Comparison of ENCODE assay signal across 28 cellular contexts in the genomic region with DNA sequence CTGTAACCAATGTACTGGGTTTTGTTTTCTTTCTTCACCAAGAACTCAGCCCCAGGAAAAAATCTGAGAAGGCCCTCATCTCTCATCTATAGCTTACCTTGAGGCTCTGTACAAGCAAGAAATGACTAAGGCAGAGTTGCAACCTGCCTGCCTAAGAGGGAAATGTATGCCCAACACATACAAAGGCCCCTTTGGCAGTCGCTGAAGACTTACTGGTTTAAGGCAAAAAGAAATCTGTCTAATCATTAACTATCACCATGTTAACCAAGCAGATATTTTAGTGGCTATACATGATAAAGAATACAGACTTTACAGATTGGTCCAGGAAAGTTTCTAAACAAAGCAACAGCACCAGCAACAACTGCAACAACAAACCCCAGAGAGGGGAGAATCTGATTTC. TPM values are rescaled to one million over a fixed set of nuclear protein-coding genes. Genes with fewer than 3 reads are reported as not detected.
DNase-seq lines count a peak whose midpoint lies in the region; ATAC-seq, FAIRE-seq and TF ChIP-seq lines count a peak whose summit lies in the region.
"Had no signal": no experiment of that assay in that cellular context is flagged by ENCODE, and none has a peak within 500 bp of the region (broad histone marks: within the 10 kb centered on the region; RNA-seq: fewer than 3 reads in every experiment).

No MANE protein-coding gene starts in this region.

- BruUV-seq in Caco-2 (replicated peaks; lab: Mats Ljungman, UMichigan): no TSS peak

- FAIRE-seq in A549 (lab: Jason Lieb, UNC): peak; percentile 68
- FAIRE-seq in keratinocyte (lab: Jason Lieb, UNC): peak; percentile 20
- FAIRE-seq: D721Med, GM12878, GM12892, GM18507 had no signal

- H2AFZ ChIP-seq in keratinocyte (ENCODE audit: control insufficient read depth, low read length): no peak overlapping the region

- H3K9me3 ChIP-seq in A549 (peaks cover 64% of the 10 kb centered on the region), keratinocyte (ENCODE audit: control insufficient read depth, low read depth, low read length) (no peaks in the 10 kb centered on the region), Caco-2 (peaks cover 6% of the 10 kb centered on the region; the same call in 1 of the 2 replicates)
- H3K9me3 ChIP-seq: BE2C had no signal

- no peaks in the 10 kb centered on the region for H3K9me1 ChIP-seq in keratinocyte (ENCODE audit: control insufficient read depth, extremely low read depth, insufficient read depth, low read length)

- H3K27ac Mint-ChIP-seq in progenitor cell of endocrine pancreas (peak overlapping the region; percentile 92), Caco-2 (ENCODE audit: unreplicated experiment) (no peak overlapping the region)
- H3K27ac Mint-ChIP-seq: CD4-positive, alpha-beta memory T cell; CD4-positive, CD25-positive, alpha-beta regulatory T cell; CD8-positive, alpha-beta memory T cell had no signal

- POLR2A ChIA-PET in A549 (lab: Yijun Ruan, JAX) (no interaction called here), Caco-2 (lab: Charles Lee) (no interaction called here)

- H3K4me2 ChIP-seq in A549: no peak overlapping the region
- no peak overlapping the region for H3K4me2 ChIP-seq in keratinocyte (ENCODE audit: control insufficient read depth, extremely low read depth, insufficient read depth, low read depth, low read length)
- H3K4me2 ChIP-seq: BLaER1 had no signal

- no peaks in the 10 kb centered on the region for H3K27me3 Mint-ChIP-seq in progenitor cell of endocrine pancreas
- H3K27me3 Mint-ChIP-seq in Caco-2 (ENCODE audit: insufficient read depth, unreplicated experiment): no peaks in the 10 kb centered on the region
- H3K27me3 Mint-ChIP-seq: CD4-positive, alpha-beta memory T cell; CD4-positive, CD25-positive, alpha-beta regulatory T cell; CD8-positive, alpha-beta memory T cell had no signal

- WGBS in A549 (ENCODE audit: missing lambda C conversion rate): 68% methylated on average over 1 of the region's 1 CpG

- no peaks in the 10 kb centered on the region for H4K20me1 ChIP-seq in keratinocyte (ENCODE audit: control insufficient read depth, extremely low read depth, insufficient read depth, low read length)
- H4K20me1 ChIP-seq: BLaER1 had no signal

- TF ChIP-seq RAD21 in A549 (conservative IDR thresholded peaks at IDR 0.05 in 1 of 2, IDR thresholded peaks at IDR 0.05 in 1 of 2): no peak

- peaks cover 28% of the 10 kb centered on the region for H3K36me3 Mint-ChIP-seq in progenitor cell of endocrine pancreas (ENCODE audit: insufficient read depth)
- H3K36me3 Mint-ChIP-seq in Caco-2 (ENCODE audit: insufficient read depth, unreplicated experiment): peaks cover 1% of the 10 kb centered on the region

- TF ChIP-seq CTCF in A549 (IDR thresholded peaks at IDR 0.05): no peak
- TF ChIP-seq CTCF in keratinocyte (optimal IDR thresholded peaks at IDR 0.05 in 1 of 3, IDR thresholded peaks at IDR 0.05 in 1 of 3, conservative IDR thresholded peaks at IDR 0.05 in 1 of 3; ENCODE audit: extremely low read depth in 1 of 3, insufficient read depth in 2 of 3, low read length in 3 of 3): no peak
- no peak for TF ChIP-seq CTCF in progenitor cell of endocrine pancreas (IDR thresholded peaks at IDR 0.05; ENCODE audit: unreplicated experiment)
- no peak for TF ChIP-seq CTCF in Caco-2 (IDR thresholded peaks at IDR 0.05; ENCODE audit: insufficient read depth in 1 of 2, low read depth in 1 of 2, low read length in 1 of 2, severe bottlenecking in 1 of 2, unreplicated experiment in 1 of 2)

- H3K27ac ChIP-seq in A549 (no peak overlapping the region), keratinocyte (ENCODE audit: control insufficient read depth, insufficient read depth, low read length) (no peak overlapping the region)
- H3K27ac ChIP-seq: 22Rv1, BLaER1 had no signal

- H3K4me3 Mint-ChIP-seq in progenitor cell of endocrine pancreas (ENCODE audit: low read depth) (no peak overlapping the region), Caco-2 (ENCODE audit: unreplicated experiment) (no peak overlapping the region)
- H3K4me3 Mint-ChIP-seq: CD14-positive monocyte; CD4-positive, alpha-beta memory T cell; CD4-positive, CD25-positive, alpha-beta regulatory T cell; CD8-positive, alpha-beta memory T cell had no signal

- H3K4me1 ChIP-seq in A549 (no peaks in the 10 kb centered on the region), keratinocyte (ENCODE audit: control insufficient read depth, extremely low read depth, insufficient read depth, low read length) (no peaks in the 10 kb centered on the region), Caco-2 (no peaks in the 10 kb centered on the region)
- H3K4me1 ChIP-seq: BE2C, BLaER1 had no signal

- H3K36me3 ChIP-seq in keratinocyte (ENCODE audit: control insufficient read depth in 2 of 2, extremely low read depth in 1 of 2, insufficient read depth in 2 of 2, low read length in 2 of 2) (no peaks in the 10 kb centered on the region), Caco-2 (ENCODE audit: control insufficient read depth, insufficient read depth, low read length) (no peaks in the 10 kb centered on the region)
- H3K36me3 ChIP-seq: BE2C had no signal

- CTCF ChIA-PET in A549 (lab: Yijun Ruan, JAX) (interaction anchor here (0.6 to 0.8 kb wide), 2 partner anchors 29 to 51 kb away, joined by 3 read pairs; no protein-coding TSS in a partner anchor), Caco-2 (lab: Charles Lee) (no interaction called here)

- DNase-seq in DMS53 (lab: John Stamatoyannopoulos, UW) (peak; percentile 22), DMS53 treated with DMSO at 0.1 percent for 48 hours (lab: John Stamatoyannopoulos, UW; ENCODE audit: unreplicated experiment) (no peak), A549 (ENCODE audit: low read depth in 1 of 2, low spot score in 1 of 2) (no peak), keratinocyte (ENCODE audit: low read depth, low spot score) (no peak), progenitor cell of endocrine pancreas (ENCODE audit: low spot score, unreplicated experiment) (no peak), DMS153 (lab: John Stamatoyannopoulos, UW) (no peak), iPS-NIHi7 (ENCODE audit: extremely low spot score) (no peak), Caco-2 (no peak)
- DNase-seq: ACHN; BE2C; C1 segment of cervical spinal cord; Calu3; CD4-positive, alpha-beta memory T cell; CD4-positive, CD25-positive, alpha-beta regulatory T cell; CD8-positive, alpha-beta memory T cell; COR-L47; DMS79; DND-41; EL; GDM1 had no signal

- TF ChIP-seq EP300 in A549 (IDR thresholded peaks at IDR 0.05): no peak

- intact Hi-C loops in Caco-2 (cut with micrococcal nuclease; ENCODE audit: unreplicated experiment): no loop called here

- H3K9ac ChIP-seq in keratinocyte (ENCODE audit: control insufficient read depth, extremely low read depth, insufficient read depth, low read length): no peak overlapping the region
- H3K9ac ChIP-seq: BLaER1 had no signal

- ATAC-seq in A549: no peak
- ATAC-seq: GM12878 had no signal

- no peaks in the 10 kb centered on the region for H3K27me3 ChIP-seq in keratinocyte (ENCODE audit: control insufficient read depth, extremely low read depth, insufficient read depth, low read length)
- H3K27me3 ChIP-seq in Caco-2 (replicated peaks; ENCODE audit: control insufficient read depth, insufficient read depth, low read length): no peaks in the 10 kb centered on the region
- H3K27me3 ChIP-seq: BE2C, BLaER1 had no signal

- H3K4me1 Mint-ChIP-seq in progenitor cell of endocrine pancreas (ENCODE audit: low read depth): peaks cover 14% of the 10 kb centered on the region
- H3K4me1 Mint-ChIP-seq in Caco-2 (ENCODE audit: low read depth, unreplicated experiment): no peaks in the 10 kb centered on the region
- H3K4me1 Mint-ChIP-seq: CD14-positive monocyte had no signal

- H3K4me3 ChIP-seq in A549: no peak overlapping the region
- H3K4me3 ChIP-seq in keratinocyte (ENCODE audit: control insufficient read depth in 2 of 3, extremely low read depth in 1 of 3, insufficient read depth in 2 of 3, low read depth in 1 of 3, low read length in 3 of 3): no peak overlapping the region
- H3K4me3 ChIP-seq in Caco-2 (ENCODE audit: low read depth, low read length): no peak overlapping the region
- H3K4me3 ChIP-seq: BLaER1, GM12878 had no signal

- no peaks in the 10 kb centered on the region for H3K79me2 ChIP-seq in keratinocyte (ENCODE audit: control insufficient read depth, insufficient read depth, low read length)

- dilution Hi-C loops in keratinocyte (cut with MboI; ENCODE audit: extremely low pct_ligation_motif_present, low sequenced_read_pairs): no loop called here

- no peak for TF ChIP-seq POLR2A in A549 (IDR thresholded peaks at IDR 0.05; ENCODE audit: low read length)

- H3K9me3 Mint-ChIP-seq in progenitor cell of endocrine pancreas (ENCODE audit: low read depth) (peaks cover 7% of the 10 kb centered on the region), Caco-2 (ENCODE audit: unreplicated experiment) (peaks cover 10% of the 10 kb centered on the region)

RNA-seq across cellular contexts. Expression of a gene that starts 14.2 kb away (rescaled TPM):
- polyA plus RNA-seq in A549 (2011; rRNA removed): 3.3 and 4.3 TPM in 2 replicates
- polyA plus RNA-seq in A549 (2012; cell fraction: cytosol; rRNA removed): 0.52 and 0.73 TPM in 2 replicates
- 0.78 and 1.1 TPM in 2 replicates for polyA plus RNA-seq in A549 (2012; cell fraction: nucleus; rRNA removed)
- polyA plus RNA-seq in A549 (2017; fragmentation: RNase III; extraction: RNeasy Plus Mini Kit Qiagen cat#74134 plus additional on column Dnase treatment): 2.7 to 3.1 TPM (median 3.0 TPM) in 3 replicates
- 6.0 and 6.4 TPM in 2 replicates for polyA minus RNA-seq in A549 (2011; rRNA and poly(A)+ RNA removed)
- polyA plus RNA-seq in keratinocyte: 1.3 to 2.1 TPM (median 2.0 TPM) in 3 replicates
- 1.8 TPM for polyA plus RNA-seq in keratinocyte (2011; ENCODE audit: low read depth)
- 0.55 and 0.91 TPM in 2 replicates for polyA plus RNA-seq in keratinocyte (2011; cell fraction: cytosol; rRNA removed)
- polyA plus RNA-seq in keratinocyte (2011; cell fraction: nucleus; rRNA removed): 2.1 and 2.9 TPM in 2 replicates
- 1.2 and 1.5 TPM in 2 replicates for polyA plus RNA-seq in keratinocyte (2012; ENCODE audit: low replicate concordance)
- 1.3 to 2.7 TPM (median 2.1 TPM) in 3 replicates for polyA minus RNA-seq in keratinocyte
- 3.5 TPM for polyA minus RNA-seq in keratinocyte (2011; cell fraction: cytosol; rRNA and poly(A)+ RNA removed)
- polyA minus RNA-seq in keratinocyte (2011; cell fraction: nucleus; rRNA and poly(A)+ RNA removed): 3.2 and 6.5 TPM in 2 replicates
- total RNA-seq in progenitor cell of endocrine pancreas: 9.0 and 11.2 TPM in 2 replicates
- 6.2 and 7.6 TPM in 2 replicates for total RNA-seq in Caco-2 (2022)

RNA-seq across cellular contexts. Expression of a gene that starts 50.6 kb away (rescaled TPM):
- polyA plus RNA-seq in A549 (2011; rRNA removed): 9.2 and 12.7 TPM in 2 replicates
- 0.39 and 0.48 TPM in 2 replicates for polyA plus RNA-seq in A549 (2012; cell fraction: cytosol; rRNA removed)
- 2.0 and 3.0 TPM in 2 replicates for polyA plus RNA-seq in A549 (2012; cell fraction: nucleus; rRNA removed)
- 2.4 to 3.1 TPM (median 2.5 TPM) in 3 replicates for polyA plus RNA-seq in A549 (2017; fragmentation: RNase III; extraction: RNeasy Plus Mini Kit Qiagen cat#74134 plus additional on column Dnase treatment)
- polyA minus RNA-seq in A549 (2011; rRNA and poly(A)+ RNA removed): 10.1 and 12.5 TPM in 2 replicates
- 0.26 to 0.53 TPM (median 0.30 TPM) in 3 replicates for polyA plus RNA-seq in keratinocyte
- 0.77 TPM for polyA plus RNA-seq in keratinocyte (2011; ENCODE audit: low read depth)
- 0.01 TPM in 1 of 2 replicates, not detected in the other for polyA plus RNA-seq in keratinocyte (2011; cell fraction: cytosol; rRNA removed)
- polyA plus RNA-seq in keratinocyte (2011; cell fraction: nucleus; rRNA removed): 0.69 and 1.3 TPM in 2 replicates
- 0.03 and 0.18 TPM in 2 replicates for polyA plus RNA-seq in keratinocyte (2012; ENCODE audit: low replicate concordance)
- polyA minus RNA-seq in keratinocyte: 1.6 to 2.4 TPM (median 2.2 TPM) in 3 replicates
- not detected for polyA minus RNA-seq in keratinocyte (2011; cell fraction: cytosol; rRNA and poly(A)+ RNA removed)
- 1.3 and 4.2 TPM in 2 replicates for polyA minus RNA-seq in keratinocyte (2011; cell fraction: nucleus; rRNA and poly(A)+ RNA removed)
- 0.89 and 1.2 TPM in 2 replicates for total RNA-seq in progenitor cell of endocrine pancreas
- 17.0 and 18.1 TPM in 2 replicates for total RNA-seq in Caco-2 (2022)
- total RNA-seq: G401 had no signal
